1 cellular context compared by ENCODE assay signal in the genomic region with DNA sequence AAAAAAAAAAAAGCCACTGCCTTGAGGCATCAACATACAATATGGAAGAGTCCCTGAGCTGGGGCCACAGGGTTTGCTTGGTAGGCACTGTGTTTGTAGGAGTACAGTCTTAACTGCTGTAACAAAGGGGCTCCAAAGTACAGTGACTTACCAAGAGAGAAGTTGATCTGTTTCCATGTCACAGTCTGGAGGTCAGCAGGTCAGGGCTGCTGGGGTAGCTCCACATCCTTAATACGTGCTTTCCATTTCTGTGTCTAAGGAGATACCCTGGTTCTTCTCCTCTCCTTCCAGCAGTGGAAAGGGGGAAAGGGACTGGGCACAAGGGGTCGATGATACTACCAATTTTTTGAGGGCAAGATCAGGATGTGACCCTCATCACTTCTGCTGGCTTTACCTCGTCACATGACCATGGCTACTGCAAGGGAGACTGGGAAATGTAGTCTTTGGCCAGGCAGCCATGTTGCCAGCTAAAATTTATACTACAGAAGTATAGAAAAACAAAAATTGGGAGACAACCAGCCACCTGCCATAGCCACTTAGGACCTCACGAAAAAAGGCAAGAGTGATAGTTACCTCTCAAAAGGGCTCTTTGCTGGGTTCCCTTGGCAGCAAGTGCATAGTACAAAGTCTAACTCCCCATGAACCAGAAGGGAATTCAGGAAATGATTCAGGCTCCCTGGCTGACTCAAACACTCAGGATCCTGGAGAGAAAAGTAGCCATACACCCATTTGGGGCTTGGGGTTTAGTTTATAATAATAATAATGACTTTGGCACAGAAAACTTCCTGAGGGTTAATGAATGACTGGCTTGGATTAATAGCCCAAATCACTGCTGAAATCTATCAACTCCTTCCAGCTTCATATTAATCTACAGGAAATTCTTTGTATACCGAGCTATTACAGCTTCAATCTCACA.
TF ChIP-seq lines count a peak whose summit lies in the region.

No MANE protein-coding gene starts in this region.

TF ChIP-seq in HepG2, 621 proteins besides CTCF, POLR2A, EP300 and RAD21 (continued from another document and continues in another):
- TF ChIP-seq ZNF629 (CRISPR knock-in tag; conservative IDR thresholded peaks at IDR 0.05): no peak
- no peak for TF ChIP-seq NONO (IDR thresholded peaks at IDR 0.05)
- no peak for TF ChIP-seq NONO (CRISPR knock-in tag; conservative IDR thresholded peaks at IDR 0.05)
- no peak for TF ChIP-seq SP140L (CRISPR knock-in tag; IDR thresholded peaks at IDR 0.05; ENCODE audit: borderline replicate concordance)
- no peak for TF ChIP-seq PCBP2 (optimal IDR thresholded peaks at IDR 0.05; ENCODE audit: low read depth, low read length, poor library complexity, severe bottlenecking)
- TF ChIP-seq, protein P1, sequence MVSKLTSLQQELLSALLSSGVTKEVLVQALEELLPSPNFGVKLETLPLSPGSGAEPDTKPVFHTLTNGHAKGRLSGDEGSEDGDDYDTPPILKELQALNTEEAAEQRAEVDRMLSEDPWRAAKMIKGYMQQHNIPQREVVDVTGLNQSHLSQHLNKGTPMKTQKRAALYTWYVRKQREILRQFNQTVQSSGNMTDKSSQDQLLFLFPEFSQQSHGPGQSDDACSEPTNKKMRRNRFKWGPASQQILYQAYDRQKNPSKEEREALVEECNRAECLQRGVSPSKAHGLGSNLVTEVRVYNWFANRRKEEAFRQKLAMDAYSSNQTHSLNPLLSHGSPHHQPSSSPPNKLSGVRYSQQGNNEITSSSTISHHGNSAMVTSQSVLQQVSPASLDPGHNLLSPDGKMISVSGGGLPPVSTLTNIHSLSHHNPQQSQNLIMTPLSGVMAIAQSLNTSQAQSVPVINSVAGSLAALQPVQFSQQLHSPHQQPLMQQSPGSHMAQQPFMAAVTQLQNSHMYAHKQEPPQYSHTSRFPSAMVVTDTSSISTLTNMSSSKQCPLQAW (CRISPR knock-in tag; IDR thresholded peaks at IDR 0.05): no peak
- TF ChIP-seq ZNF790 (CRISPR knock-in tag; IDR thresholded peaks at IDR 0.05; ENCODE audit: borderline replicate concordance): no peak
- TF ChIP-seq, protein P2, sequence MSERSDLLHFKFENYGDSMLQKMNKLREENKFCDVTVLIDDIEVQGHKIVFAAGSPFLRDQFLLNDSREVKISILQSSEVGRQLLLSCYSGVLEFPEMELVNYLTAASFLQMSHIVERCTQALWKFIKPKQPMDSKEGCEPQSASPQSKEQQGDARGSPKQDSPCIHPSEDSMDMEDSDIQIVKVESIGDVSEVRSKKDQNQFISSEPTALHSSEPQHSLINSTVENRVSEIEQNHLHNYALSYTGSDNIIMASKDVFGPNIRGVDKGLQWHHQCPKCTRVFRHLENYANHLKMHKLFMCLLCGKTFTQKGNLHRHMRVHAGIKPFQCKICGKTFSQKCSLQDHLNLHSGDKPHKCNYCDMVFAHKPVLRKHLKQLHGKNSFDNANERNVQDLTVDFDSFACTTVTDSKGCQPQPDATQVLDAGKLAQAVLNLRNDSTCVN (CRISPR knock-in tag; IDR thresholded peaks at IDR 0.05; ENCODE audit: borderline replicate concordance): no peak
- no peak for TF ChIP-seq ZFP1 (CRISPR knock-in tag; IDR thresholded peaks at IDR 0.05)
- TF ChIP-seq, protein P3, sequence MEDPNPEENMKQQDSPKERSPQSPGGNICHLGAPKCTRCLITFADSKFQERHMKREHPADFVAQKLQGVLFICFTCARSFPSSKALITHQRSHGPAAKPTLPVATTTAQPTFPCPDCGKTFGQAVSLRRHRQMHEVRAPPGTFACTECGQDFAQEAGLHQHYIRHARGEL (CRISPR knock-in tag; IDR thresholded peaks at IDR 0.05): no peak
- no peak for TF ChIP-seq U2AF2 (IDR thresholded peaks at IDR 0.05; ENCODE audit: low read depth, low read length)
- TF ChIP-seq MIER3 (CRISPR knock-in tag; IDR thresholded peaks at IDR 0.05; ENCODE audit: borderline replicate concordance): no peak
- TF ChIP-seq, protein P4, sequence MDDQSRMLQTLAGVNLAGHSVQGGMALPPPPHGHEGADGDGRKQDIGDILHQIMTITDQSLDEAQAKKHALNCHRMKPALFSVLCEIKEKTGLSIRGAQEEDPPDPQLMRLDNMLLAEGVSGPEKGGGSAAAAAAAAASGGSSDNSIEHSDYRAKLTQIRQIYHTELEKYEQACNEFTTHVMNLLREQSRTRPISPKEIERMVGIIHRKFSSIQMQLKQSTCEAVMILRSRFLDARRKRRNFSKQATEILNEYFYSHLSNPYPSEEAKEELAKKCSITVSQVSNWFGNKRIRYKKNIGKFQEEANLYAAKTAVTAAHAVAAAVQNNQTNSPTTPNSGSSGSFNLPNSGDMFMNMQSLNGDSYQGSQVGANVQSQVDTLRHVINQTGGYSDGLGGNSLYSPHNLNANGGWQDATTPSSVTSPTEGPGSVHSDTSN (CRISPR knock-in tag; IDR thresholded peaks at IDR 0.05; ENCODE audit: borderline replicate concordance): no peak
- no peak for TF ChIP-seq HDAC2 (CRISPR knock-in tag; IDR thresholded peaks at IDR 0.05)
- no peak for TF ChIP-seq ZNF839 (CRISPR knock-in tag; IDR thresholded peaks at IDR 0.05; ENCODE audit: borderline replicate concordance)
- TF ChIP-seq, protein P5, sequence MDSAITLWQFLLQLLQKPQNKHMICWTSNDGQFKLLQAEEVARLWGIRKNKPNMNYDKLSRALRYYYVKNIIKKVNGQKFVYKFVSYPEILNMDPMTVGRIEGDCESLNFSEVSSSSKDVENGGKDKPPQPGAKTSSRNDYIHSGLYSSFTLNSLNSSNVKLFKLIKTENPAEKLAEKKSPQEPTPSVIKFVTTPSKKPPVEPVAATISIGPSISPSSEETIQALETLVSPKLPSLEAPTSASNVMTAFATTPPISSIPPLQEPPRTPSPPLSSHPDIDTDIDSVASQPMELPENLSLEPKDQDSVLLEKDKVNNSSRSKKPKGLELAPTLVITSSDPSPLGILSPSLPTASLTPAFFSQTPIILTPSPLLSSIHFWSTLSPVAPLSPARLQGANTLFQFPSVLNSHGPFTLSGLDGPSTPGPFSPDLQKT (CRISPR knock-in tag; IDR thresholded peaks at IDR 0.05; ENCODE audit: borderline replicate concordance): no peak
- no peak for TF ChIP-seq ZSCAN21 (CRISPR knock-in tag; IDR thresholded peaks at IDR 0.05; ENCODE audit: borderline replicate concordance)
- no peak for TF ChIP-seq ZNF891 (CRISPR knock-in tag; IDR thresholded peaks at IDR 0.05)
- TF ChIP-seq, protein P6, sequence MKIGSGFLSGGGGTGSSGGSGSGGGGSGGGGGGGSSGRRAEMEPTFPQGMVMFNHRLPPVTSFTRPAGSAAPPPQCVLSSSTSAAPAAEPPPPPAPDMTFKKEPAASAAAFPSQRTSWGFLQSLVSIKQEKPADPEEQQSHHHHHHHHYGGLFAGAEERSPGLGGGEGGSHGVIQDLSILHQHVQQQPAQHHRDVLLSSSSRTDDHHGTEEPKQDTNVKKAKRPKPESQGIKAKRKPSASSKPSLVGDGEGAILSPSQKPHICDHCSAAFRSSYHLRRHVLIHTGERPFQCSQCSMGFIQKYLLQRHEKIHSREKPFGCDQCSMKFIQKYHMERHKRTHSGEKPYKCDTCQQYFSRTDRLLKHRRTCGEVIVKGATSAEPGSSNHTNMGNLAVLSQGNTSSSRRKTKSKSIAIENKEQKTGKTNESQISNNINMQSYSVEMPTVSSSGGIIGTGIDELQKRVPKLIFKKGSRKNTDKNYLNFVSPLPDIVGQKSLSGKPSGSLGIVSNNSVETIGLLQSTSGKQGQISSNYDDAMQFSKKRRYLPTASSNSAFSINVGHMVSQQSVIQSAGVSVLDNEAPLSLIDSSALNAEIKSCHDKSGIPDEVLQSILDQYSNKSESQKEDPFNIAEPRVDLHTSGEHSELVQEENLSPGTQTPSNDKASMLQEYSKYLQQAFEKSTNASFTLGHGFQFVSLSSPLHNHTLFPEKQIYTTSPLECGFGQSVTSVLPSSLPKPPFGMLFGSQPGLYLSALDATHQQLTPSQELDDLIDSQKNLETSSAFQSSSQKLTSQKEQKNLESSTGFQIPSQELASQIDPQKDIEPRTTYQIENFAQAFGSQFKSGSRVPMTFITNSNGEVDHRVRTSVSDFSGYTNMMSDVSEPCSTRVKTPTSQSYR (CRISPR knock-in tag; IDR thresholded peaks at IDR 0.05; ENCODE audit: borderline replicate concordance): no peak
- no peak for TF ChIP-seq ZNF256 (CRISPR knock-in tag; conservative IDR thresholded peaks at IDR 0.05)
- no peak for TF ChIP-seq NFYB (CRISPR knock-in tag; IDR thresholded peaks at IDR 0.05)
- TF ChIP-seq SAP130 (CRISPR knock-in tag; IDR thresholded peaks at IDR 0.05; ENCODE audit: low read depth): 0 out of 2 replicates have a peak, but pooled peaks have one; percentile 16
- no peak for TF ChIP-seq JDP2 (CRISPR knock-in tag; IDR thresholded peaks at IDR 0.05; ENCODE audit: borderline replicate concordance)
- no peak for TF ChIP-seq PHF21A (CRISPR knock-in tag; IDR thresholded peaks at IDR 0.05)
- TF ChIP-seq, protein P7, sequence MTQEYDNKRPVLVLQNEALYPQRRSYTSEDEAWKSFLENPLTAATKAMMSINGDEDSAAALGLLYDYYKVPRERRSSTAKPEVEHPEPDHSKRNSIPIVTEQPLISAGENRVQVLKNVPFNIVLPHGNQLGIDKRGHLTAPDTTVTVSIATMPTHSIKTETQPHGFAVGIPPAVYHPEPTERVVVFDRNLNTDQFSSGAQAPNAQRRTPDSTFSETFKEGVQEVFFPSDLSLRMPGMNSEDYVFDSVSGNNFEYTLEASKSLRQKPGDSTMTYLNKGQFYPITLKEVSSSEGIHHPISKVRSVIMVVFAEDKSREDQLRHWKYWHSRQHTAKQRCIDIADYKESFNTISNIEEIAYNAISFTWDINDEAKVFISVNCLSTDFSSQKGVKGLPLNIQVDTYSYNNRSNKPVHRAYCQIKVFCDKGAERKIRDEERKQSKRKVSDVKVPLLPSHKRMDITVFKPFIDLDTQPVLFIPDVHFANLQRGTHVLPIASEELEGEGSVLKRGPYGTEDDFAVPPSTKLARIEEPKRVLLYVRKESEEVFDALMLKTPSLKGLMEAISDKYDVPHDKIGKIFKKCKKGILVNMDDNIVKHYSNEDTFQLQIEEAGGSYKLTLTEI (CRISPR knock-in tag; conservative IDR thresholded peaks at IDR 0.05): no peak
- TF ChIP-seq, protein P8, sequence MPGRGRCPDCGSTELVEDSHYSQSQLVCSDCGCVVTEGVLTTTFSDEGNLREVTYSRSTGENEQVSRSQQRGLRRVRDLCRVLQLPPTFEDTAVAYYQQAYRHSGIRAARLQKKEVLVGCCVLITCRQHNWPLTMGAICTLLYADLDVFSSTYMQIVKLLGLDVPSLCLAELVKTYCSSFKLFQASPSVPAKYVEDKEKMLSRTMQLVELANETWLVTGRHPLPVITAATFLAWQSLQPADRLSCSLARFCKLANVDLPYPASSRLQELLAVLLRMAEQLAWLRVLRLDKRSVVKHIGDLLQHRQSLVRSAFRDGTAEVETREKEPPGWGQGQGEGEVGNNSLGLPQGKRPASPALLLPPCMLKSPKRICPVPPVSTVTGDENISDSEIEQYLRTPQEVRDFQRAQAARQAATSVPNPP (CRISPR knock-in tag; IDR thresholded peaks at IDR 0.05): no peak
- no peak for TF ChIP-seq RFX1 (IDR thresholded peaks at IDR 0.05)
- TF ChIP-seq ZNF644 (CRISPR knock-in tag; IDR thresholded peaks at IDR 0.05; ENCODE audit: low read depth): 0 out of 2 replicates have a peak, but pooled peaks have one; percentile 7
- TF ChIP-seq ZNF569 (CRISPR knock-in tag; IDR thresholded peaks at IDR 0.05; ENCODE audit: borderline replicate concordance): no peak
- TF ChIP-seq IRX3 (CRISPR knock-in tag; IDR thresholded peaks at IDR 0.05; ENCODE audit: borderline replicate concordance, low read depth): no peak
- peak; percentile 49; the same call in 1 of the 2 replicates for TF ChIP-seq SUZ12 (IDR thresholded peaks at IDR 0.05; ENCODE audit: low read depth, low read length)
- TF ChIP-seq, protein P9, sequence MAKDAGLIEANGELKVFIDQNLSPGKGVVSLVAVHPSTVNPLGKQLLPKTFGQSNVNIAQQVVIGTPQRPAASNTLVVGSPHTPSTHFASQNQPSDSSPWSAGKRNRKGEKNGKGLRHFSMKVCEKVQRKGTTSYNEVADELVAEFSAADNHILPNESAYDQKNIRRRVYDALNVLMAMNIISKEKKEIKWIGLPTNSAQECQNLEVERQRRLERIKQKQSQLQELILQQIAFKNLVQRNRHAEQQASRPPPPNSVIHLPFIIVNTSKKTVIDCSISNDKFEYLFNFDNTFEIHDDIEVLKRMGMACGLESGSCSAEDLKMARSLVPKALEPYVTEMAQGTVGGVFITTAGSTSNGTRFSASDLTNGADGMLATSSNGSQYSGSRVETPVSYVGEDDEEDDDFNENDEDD (CRISPR knock-in tag; IDR thresholded peaks at IDR 0.05; ENCODE audit: borderline replicate concordance): no peak
- TF ChIP-seq, protein P10, sequence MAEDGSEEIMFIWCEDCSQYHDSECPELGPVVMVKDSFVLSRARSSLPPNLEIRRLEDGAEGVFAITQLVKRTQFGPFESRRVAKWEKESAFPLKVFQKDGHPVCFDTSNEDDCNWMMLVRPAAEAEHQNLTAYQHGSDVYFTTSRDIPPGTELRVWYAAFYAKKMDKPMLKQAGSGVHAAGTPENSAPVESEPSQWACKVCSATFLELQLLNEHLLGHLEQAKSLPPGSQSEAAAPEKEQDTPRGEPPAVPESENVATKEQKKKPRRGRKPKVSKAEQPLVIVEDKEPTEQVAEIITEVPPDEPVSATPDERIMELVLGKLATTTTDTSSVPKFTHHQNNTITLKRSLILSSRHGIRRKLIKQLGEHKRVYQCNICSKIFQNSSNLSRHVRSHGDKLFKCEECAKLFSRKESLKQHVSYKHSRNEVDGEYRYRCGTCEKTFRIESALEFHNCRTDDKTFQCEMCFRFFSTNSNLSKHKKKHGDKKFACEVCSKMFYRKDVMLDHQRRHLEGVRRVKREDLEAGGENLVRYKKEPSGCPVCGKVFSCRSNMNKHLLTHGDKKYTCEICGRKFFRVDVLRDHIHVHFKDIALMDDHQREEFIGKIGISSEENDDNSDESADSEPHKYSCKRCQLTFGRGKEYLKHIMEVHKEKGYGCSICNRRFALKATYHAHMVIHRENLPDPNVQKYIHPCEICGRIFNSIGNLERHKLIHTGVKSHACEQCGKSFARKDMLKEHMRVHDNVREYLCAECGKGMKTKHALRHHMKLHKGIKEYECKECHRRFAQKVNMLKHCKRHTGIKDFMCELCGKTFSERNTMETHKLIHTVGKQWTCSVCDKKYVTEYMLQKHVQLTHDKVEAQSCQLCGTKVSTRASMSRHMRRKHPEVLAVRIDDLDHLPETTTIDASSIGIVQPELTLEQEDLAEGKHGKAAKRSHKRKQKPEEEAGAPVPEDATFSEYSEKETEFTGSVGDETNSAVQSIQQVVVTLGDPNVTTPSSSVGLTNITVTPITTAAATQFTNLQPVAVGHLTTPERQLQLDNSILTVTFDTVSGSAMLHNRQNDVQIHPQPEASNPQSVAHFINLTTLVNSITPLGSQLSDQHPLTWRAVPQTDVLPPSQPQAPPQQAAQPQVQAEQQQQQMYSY (CRISPR knock-in tag; IDR thresholded peaks at IDR 0.05): no peak
- TF ChIP-seq ZNF766 (CRISPR knock-in tag; IDR thresholded peaks at IDR 0.05; ENCODE audit: borderline replicate concordance): no peak
- TF ChIP-seq RARG (CRISPR knock-in tag; IDR thresholded peaks at IDR 0.05; ENCODE audit: low read depth): no peak
- TF ChIP-seq, protein P11, sequence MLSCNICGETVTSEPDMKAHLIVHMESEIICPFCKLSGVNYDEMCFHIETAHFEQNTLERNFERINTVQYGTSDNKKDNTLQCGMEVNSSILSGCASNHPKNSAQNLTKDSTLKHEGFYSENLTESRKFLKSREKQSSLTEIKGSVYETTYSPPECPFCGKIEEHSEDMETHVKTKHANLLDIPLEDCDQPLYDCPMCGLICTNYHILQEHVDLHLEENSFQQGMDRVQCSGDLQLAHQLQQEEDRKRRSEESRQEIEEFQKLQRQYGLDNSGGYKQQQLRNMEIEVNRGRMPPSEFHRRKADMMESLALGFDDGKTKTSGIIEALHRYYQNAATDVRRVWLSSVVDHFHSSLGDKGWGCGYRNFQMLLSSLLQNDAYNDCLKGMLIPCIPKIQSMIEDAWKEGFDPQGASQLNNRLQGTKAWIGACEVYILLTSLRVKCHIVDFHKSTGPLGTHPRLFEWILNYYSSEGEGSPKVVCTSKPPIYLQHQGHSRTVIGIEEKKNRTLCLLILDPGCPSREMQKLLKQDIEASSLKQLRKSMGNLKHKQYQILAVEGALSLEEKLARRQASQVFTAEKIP (CRISPR knock-in tag; IDR thresholded peaks at IDR 0.05; ENCODE audit: borderline replicate concordance): no peak
- TF ChIP-seq ARID2 (CRISPR knock-in tag; IDR thresholded peaks at IDR 0.05; ENCODE audit: borderline replicate concordance): no peak
- TF ChIP-seq ZBTB20 (CRISPR knock-in tag; IDR thresholded peaks at IDR 0.05; ENCODE audit: borderline replicate concordance, low read depth): no peak
